In the genomic region with DNA sequence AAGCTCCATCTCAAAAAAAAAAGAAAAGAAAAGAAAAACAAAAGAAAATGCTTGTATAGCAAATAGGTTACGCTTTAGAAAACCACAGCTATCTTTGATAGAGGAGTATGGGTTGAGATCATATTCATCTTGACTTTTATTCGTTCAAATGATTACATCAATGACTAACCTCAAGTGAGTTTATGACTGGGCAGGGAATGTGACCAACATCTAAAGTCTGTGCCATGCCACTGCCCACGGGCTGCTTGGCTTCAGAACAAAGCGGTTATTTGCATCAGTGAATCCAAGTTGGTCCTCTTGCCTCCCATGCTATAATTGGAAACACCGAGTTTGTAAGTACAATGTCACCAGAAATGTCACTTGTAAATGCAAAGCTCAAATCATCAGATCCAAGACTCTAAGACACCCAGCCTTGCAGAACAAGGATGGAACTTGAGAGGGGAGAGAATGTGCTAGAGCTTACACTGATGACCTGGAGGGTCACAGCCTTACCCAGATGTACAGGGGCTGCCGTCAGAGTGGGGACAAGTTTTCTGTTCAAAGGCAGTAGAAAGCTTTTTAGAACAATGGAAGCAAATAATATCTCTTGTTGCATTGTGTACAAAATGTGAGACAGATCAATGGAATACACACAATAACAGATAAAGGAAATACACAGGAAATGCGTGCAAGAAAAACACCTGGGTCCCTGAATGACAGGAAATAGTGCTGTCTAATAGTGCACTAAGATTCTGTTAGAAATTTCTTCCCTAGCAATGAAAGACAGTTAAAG, we compare ENCODE assay signal across 14 cellular contexts. TPM values are rescaled to one million over a fixed set of nuclear protein-coding genes. Genes with fewer than 3 reads are reported as not detected.
DNase-seq lines count a peak whose midpoint lies in the region; ATAC-seq and TF ChIP-seq lines count a peak whose summit lies in the region.
"Had no signal": no experiment of that assay in that cellular context is flagged by ENCODE, and none has a peak within 500 bp of the region (broad histone marks: within the 10 kb centered on the region; RNA-seq: fewer than 3 reads in every experiment).

No MANE protein-coding gene starts in this region.

- H3K9me3 ChIP-seq in heart right ventricle (no peaks in the 10 kb centered on the region), transverse colon (no peaks in the 10 kb centered on the region)
- H3K9me3 ChIP-seq: Peyer's patch had no signal

- no peak for TF ChIP-seq EP300 in transverse colon (IDR thresholded peaks at IDR 0.05; ENCODE audit: low read depth)

- H3K27me3 Mint-ChIP-seq in T-helper 1 cell treated with Interleukin-12 subunit alpha and Interleukin-12 subunit beta and Interleukin-4 antibody, amounts not matched to agents 30 μg/mL and 1 μg/mL, for 36 hours (ENCODE audit: low read depth): no peaks in the 10 kb centered on the region
- H3K27me3 Mint-ChIP-seq in stimulated activated naive CD8-positive, alpha-beta T cell treated with anti-CD3 and anti-CD28 coated beads, Interleukin-15, amount 100 ng/mL, for 72 hours: no peaks in the 10 kb centered on the region

- TF ChIP-seq CTCF in heart right ventricle (IDR thresholded peaks at IDR 0.05) (no peak), transverse colon (IDR thresholded peaks at IDR 0.05) (no peak)

- H3K4me3 ChIP-seq in heart right ventricle (no peak overlapping the region), transverse colon (no peak overlapping the region)

- WGBS in heart right ventricle, 2 donors: 46 to 58% methylated on average over 7 of the region's 7 CpGs
- WGBS in transverse colon (ENCODE audit: low coverage in 1 of 2), 2 donors: 72 to 80% methylated on average over 2 to 7 of the region's 7 CpGs

- H3K27ac ChIP-seq in heart right ventricle (peak overlapping the region in 6 of 10 donors; percentile 26 to 81 (median 62)), transverse colon (no peak overlapping the region)

- peak overlapping the region; percentile 79 for H3K4me3 Mint-ChIP-seq in T-helper 1 cell treated with Interleukin-12 subunit alpha and Interleukin-12 subunit beta and Interleukin-4 antibody, amounts not matched to agents 30 μg/mL and 1 μg/mL, for 36 hours
- peak overlapping the region; percentile 70 to 84 for H3K4me3 Mint-ChIP-seq in stimulated activated naive CD8-positive, alpha-beta T cell treated with anti-CD3 and anti-CD28 coated beads, Interleukin-15, amount 100 ng/mL, for 72 hours
- H3K4me3 Mint-ChIP-seq: neural crest cell had no signal

- no peaks in the 10 kb centered on the region for H3K9me3 Mint-ChIP-seq in T-helper 1 cell treated with Interleukin-12 subunit alpha and Interleukin-12 subunit beta and Interleukin-4 antibody, amounts not matched to agents 30 μg/mL and 1 μg/mL, for 36 hours
- no peaks in the 10 kb centered on the region for H3K9me3 Mint-ChIP-seq in stimulated activated naive CD8-positive, alpha-beta T cell treated with anti-CD3 and anti-CD28 coated beads, Interleukin-15, amount 100 ng/mL, for 72 hours
- H3K9me3 Mint-ChIP-seq: neural crest cell had no signal

- peaks cover 13% of the 10 kb centered on the region for H3K4me1 Mint-ChIP-seq in T-helper 1 cell treated with Interleukin-12 subunit alpha and Interleukin-12 subunit beta and Interleukin-4 antibody, amounts not matched to agents 30 μg/mL and 1 μg/mL, for 36 hours (ENCODE audit: low read depth)
- H3K4me1 Mint-ChIP-seq in stimulated activated naive CD8-positive, alpha-beta T cell treated with anti-CD3 and anti-CD28 coated beads, Interleukin-15, amount 100 ng/mL, for 72 hours: peaks cover 16% of the 10 kb centered on the region

- intact Hi-C loops in heart right ventricle (cut with DNase I): no loop called here
- intact Hi-C loops in Right ventricle myocardium inferior (cut with DNase I): no loop called here
- intact Hi-C loops in transverse colon (cut with DNase I; ENCODE audit: low total_unique reads): no loop called here

- peak in 2 of 8 donors; percentile 7 to 40 for ATAC-seq in heart right ventricle
- ATAC-seq in Right ventricle myocardium inferior: no peak
- ATAC-seq in stimulated activated naive CD8-positive, alpha-beta T cell treated with anti-CD3 and anti-CD28 coated beads, Interleukin-15, amount 100 ng/mL, for 72 hours: peak; percentile 58

- H3K36me3 ChIP-seq in heart right ventricle (no peaks in the 10 kb centered on the region), transverse colon (no peaks in the 10 kb centered on the region)
- H3K36me3 ChIP-seq: Peyer's patch had no signal

- no peaks in the 10 kb centered on the region for H3K36me3 Mint-ChIP-seq in T-helper 1 cell treated with Interleukin-12 subunit alpha and Interleukin-12 subunit beta and Interleukin-4 antibody, amounts not matched to agents 30 μg/mL and 1 μg/mL, for 36 hours (ENCODE audit: low read depth)

- in situ Hi-C loops in transverse colon (cut with MboI; ENCODE audit: low pct_ligation_motif_present in 1 of 4, low pct_unique_long_range_greater_than_20kb in 1 of 4, low sequenced_read_pairs in 3 of 4): no loop called here

- H3K27me3 ChIP-seq in heart right ventricle (peaks cover 0 to 35% (median 0%) of the 10 kb centered on the region in 7 donors), transverse colon (no peaks in the 10 kb centered on the region)
- H3K27me3 ChIP-seq: Peyer's patch had no signal

- H3K4me1 ChIP-seq in heart right ventricle: peaks cover 0 to 19% (median 0%) of the 10 kb centered on the region in 9 donors
- no peaks in the 10 kb centered on the region for H3K4me1 ChIP-seq in transverse colon
- H3K4me1 ChIP-seq: Peyer's patch had no signal

- DNase-seq in heart right ventricle (no peak), Right ventricle myocardium inferior (ENCODE audit: missing footprints) (no peak), glomerular visceral epithelial cell (ENCODE audit: extremely low spot score) (peak; percentile 27), transverse colon (no peak), NCI-H1930 (lab: John Stamatoyannopoulos, UW) (no peak), AG08396 (ENCODE audit: low spot score) (no peak)
- no peak for DNase-seq in stimulated activated naive CD8-positive, alpha-beta T cell treated with anti-CD3 and anti-CD28 coated beads, Interleukin-15, amount 100 ng/mL, for 72 hours
- DNase-seq: cortex of kidney, GF-D8 had no signal

- TF ChIP-seq POLR2A in transverse colon (IDR thresholded peaks at IDR 0.05): no peak

- H3K27ac Mint-ChIP-seq in T-helper 1 cell treated with Interleukin-12 subunit alpha and Interleukin-12 subunit beta and Interleukin-4 antibody, amounts not matched to agents 30 μg/mL and 1 μg/mL, for 36 hours: peak overlapping the region; percentile 93
- peak overlapping the region in 1 of 2 donors; percentile 95 for H3K27ac Mint-ChIP-seq in stimulated activated naive CD8-positive, alpha-beta T cell treated with anti-CD3 and anti-CD28 coated beads, Interleukin-15, amount 100 ng/mL, for 72 hours

RNA-seq across cellular contexts. Expression of a gene that starts 8.4 kb away (rescaled TPM):
- not detected for total RNA-seq in heart right ventricle
- not detected for polyA plus RNA-seq in heart right ventricle
- not detected for total RNA-seq in Right ventricle myocardium inferior
- total RNA-seq in transverse colon: not detected
- total RNA-seq: neural crest cell, Peyer's patch, smooth muscle cell had no signal
- polyA plus RNA-seq: adipose tissue, smooth muscle cell had no signal

RNA-seq across cellular contexts. Expression of a gene that starts 38.1 kb away (rescaled TPM):
- total RNA-seq in heart right ventricle: 10 to 100 TPM; 33.5 to 39.3 (median 37.6) TPM
- 10 to 100 TPM; 14.0 to 18.5 TPM for polyA plus RNA-seq in heart right ventricle
- total RNA-seq in Right ventricle myocardium inferior: 32.8 TPM
- 10 to 100 TPM; 22.1 to 53.1 (median 37.8) TPM for total RNA-seq in transverse colon

RNA-seq across cellular contexts. Expression of a gene that starts 46.8 kb away (rescaled TPM):
- total RNA-seq in heart right ventricle: not detected
- polyA plus RNA-seq in heart right ventricle: not detected
- not detected for total RNA-seq in Right ventricle myocardium inferior
- not detected for total RNA-seq in transverse colon
- total RNA-seq: neural crest cell, Peyer's patch, smooth muscle cell had no signal
- polyA plus RNA-seq: adipose tissue, smooth muscle cell had no signal

Comparison
In these comparisons a context has a peak if more than half of its experiments do, and no peak if none do; other contexts are left out.
1. H3K27ac ChIP-seq: peak in heart right ventricle (6 of 10); none in transverse colon (0 of 4).